In the genomic region with DNA sequence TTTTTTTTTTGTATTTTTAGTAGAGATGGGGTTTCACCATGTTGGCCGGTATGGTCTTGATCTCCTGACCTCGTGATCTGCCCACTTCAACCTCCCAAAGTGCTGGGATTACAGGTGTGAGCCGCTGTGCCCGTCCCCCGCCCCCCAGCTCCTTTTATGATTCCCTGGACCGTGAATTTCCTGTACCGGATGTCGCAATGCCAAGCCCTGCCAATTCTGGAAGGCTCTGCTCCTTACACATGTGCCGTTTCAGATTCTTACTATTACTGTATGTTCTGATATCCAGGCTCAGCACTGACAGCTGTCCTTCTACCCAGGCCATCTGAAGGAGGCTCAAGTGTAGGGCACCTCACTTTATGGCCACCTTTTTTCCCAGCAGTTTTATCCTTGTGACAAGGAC, we compare ENCODE assay signal across 21 cellular contexts.
"Had no signal": no experiment of that assay in that cellular context is flagged by ENCODE, and none has a peak within 500 bp of the region (broad histone marks: within the 10 kb centered on the region; RNA-seq: fewer than 3 reads in every experiment).

No MANE protein-coding gene starts in this region.

- H3K27ac Mint-ChIP-seq: activated naive CD4-positive, alpha-beta T cell treated with anti-CD3 and anti-CD28 coated beads, Interleukin-2, amount 50 U/mL, for 24 hours; brain; memory B cell; nephron; stimulated activated naive B cell treated with anti-CD40 and anti-IgM and Interleukin-4, amounts not matched to agents 10 μg/mL and 1 μg/mL and 100 μg/mL, for 72 hours; type B pancreatic cell had no signal

- H3K27me3 Mint-ChIP-seq: activated naive CD4-positive, alpha-beta T cell treated with anti-CD3 and anti-CD28 coated beads, Interleukin-2, amount 50 U/mL, for 24 hours; brain; memory B cell; stimulated activated naive B cell treated with anti-CD40 and anti-IgM and Interleukin-4, amounts not matched to agents 10 μg/mL and 1 μg/mL and 100 μg/mL, for 72 hours; type B pancreatic cell had no signal

- DNase-seq: activated gamma-delta T cell treated with Interleukin-2 at 50 U/mL for 16 hours; activated T-cell treated with anti-CD3 and anti-CD28 coated beads, Interleukin-2, amount 50 U/mL, for 1 hour; aorta; central memory CD4-positive, alpha-beta T cell; effector memory CD4-positive, alpha-beta T cell; glutamatergic neuron; hippocampal formation; sigmoid colon; stimulated activated CD4-positive, alpha-beta T cell treated with anti-CD3 and anti-CD28 coated beads, Interleukin-2, amount 100 ng/mL, for 48 hours; stimulated activated CD8-positive, alpha-beta memory T cell treated with anti-CD3 and anti-CD28 coated beads, Interleukin-4, amount 100 ng/mL, for 48 hours; stimulated activated naive B cell treated with anti-CD40 and anti-IgM and Interleukin-4, amounts not matched to agents 10 μg/mL and 1 μg/mL and 100 μg/mL, for 72 hours had no signal

- H3K27ac ChIP-seq: parathyroid adenoma, sigmoid colon, vagina had no signal

- H3K4me1 Mint-ChIP-seq: activated naive CD4-positive, alpha-beta T cell treated with anti-CD3 and anti-CD28 coated beads, Interleukin-2, amount 50 U/mL, for 24 hours; brain; memory B cell; stimulated activated naive B cell treated with anti-CD40 and anti-IgM and Interleukin-4, amounts not matched to agents 10 μg/mL and 1 μg/mL and 100 μg/mL, for 72 hours had no signal

- FAIRE-seq: endothelial cell of umbilical vein, frontal cortex had no signal

- ATAC-seq: esophagus mucosa; stimulated activated naive B cell treated with anti-CD40 and anti-IgM and Interleukin-4, amounts not matched to agents 10 μg/mL and 1 μg/mL and 100 μg/mL, for 72 hours had no signal

- H2AFZ ChIP-seq: parathyroid adenoma had no signal

- H3K9me3 ChIP-seq: sigmoid colon, vagina had no signal

- H3K9me3 Mint-ChIP-seq: activated naive CD4-positive, alpha-beta T cell treated with anti-CD3 and anti-CD28 coated beads, Interleukin-2, amount 50 U/mL, for 24 hours; brain; nephron; stimulated activated naive B cell treated with anti-CD40 and anti-IgM and Interleukin-4, amounts not matched to agents 10 μg/mL and 1 μg/mL and 100 μg/mL, for 72 hours; type B pancreatic cell had no signal

- H3K36me3 Mint-ChIP-seq: activated naive CD4-positive, alpha-beta T cell treated with anti-CD3 and anti-CD28 coated beads, Interleukin-2, amount 50 U/mL, for 24 hours; brain; memory B cell; stimulated activated naive B cell treated with anti-CD40 and anti-IgM and Interleukin-4, amounts not matched to agents 10 μg/mL and 1 μg/mL and 100 μg/mL, for 72 hours; type B pancreatic cell had no signal

- H3K36me3 ChIP-seq: sigmoid colon, vagina had no signal

- H3K27me3 ChIP-seq: sigmoid colon, vagina had no signal

- H3K4me3 ChIP-seq: sigmoid colon, vagina had no signal

- H3K9ac ChIP-seq: parathyroid adenoma had no signal

- H3K4me1 ChIP-seq: parathyroid adenoma, sigmoid colon, vagina had no signal

- H3K4me3 Mint-ChIP-seq: activated naive CD4-positive, alpha-beta T cell treated with anti-CD3 and anti-CD28 coated beads, Interleukin-2, amount 50 U/mL, for 24 hours; brain; memory B cell; nephron; stimulated activated naive B cell treated with anti-CD40 and anti-IgM and Interleukin-4, amounts not matched to agents 10 μg/mL and 1 μg/mL and 100 μg/mL, for 72 hours; type B pancreatic cell had no signal

- H3K79me2 ChIP-seq: parathyroid adenoma had no signal
